8 cellular contexts compared by ENCODE assay signal in genomic region chr1:149843302-149844041, GRCh38. TPM values are rescaled to one million over a fixed set of nuclear protein-coding genes. Genes with fewer than 3 reads are reported as not detected.
DNase-seq lines count a peak whose midpoint lies in the region; ATAC-seq and TF ChIP-seq lines count a peak whose summit lies in the region.

No MANE protein-coding gene starts in this region.

- intact Hi-C loops in heart right ventricle (cut with DNase I), result no loop called here
- intact Hi-C loops in cardiac septum (cut with DNase I), result no loop called here

- TF ChIP-seq CTCF in heart right ventricle (IDR thresholded peaks at IDR 0.05) (no peak), suprapubic skin (IDR thresholded peaks at IDR 0.05) (no peak)

- WGBS in heart right ventricle, 2 donors, result 8% methylated on average over 10 to 12 of the region's 29 CpGs
- WGBS in suprapubic skin, result 5% methylated on average over 14 of the region's 29 CpGs

- H3K4me3 ChIP-seq in heart right ventricle (peak overlapping the region; percentile 18 to 67 (median 62)), suprapubic skin (peak overlapping the region; percentile 58)

- peaks cover 0 to 46% (median 30%) of the 10 kb centered on the region in 9 donors for H3K4me1 ChIP-seq in heart right ventricle
- peaks cover 41% of the 10 kb centered on the region for H3K4me1 ChIP-seq in suprapubic skin

- no peak for DNase-seq in heart right ventricle
- DNase-seq in cardiac septum (ENCODE audit: low spot score), result no peak
- DNase-seq in astrocyte of the hippocampus (ENCODE audit: low read depth, low spot score), result peak; percentile 36
- DNase-seq in left kidney (ENCODE audit: low read depth, low spot score), result peak; percentile 51
- DNase-seq in suprapubic skin (ENCODE audit: low spot score in 2 of 2), result no peak
- DNase-seq in NOMO-1 treated with dmso at 0.1 percent for 144 hours (lab: John Stamatoyannopoulos, UW; ENCODE audit: unreplicated experiment), result no peak
- DNase-seq in NCI-H2029 treated with DMSO at 0.1 percent for 48 hours (lab: John Stamatoyannopoulos, UW), result no peak

- H3K36me3 ChIP-seq in heart right ventricle (peaks cover 0 to 26% (median 0%) of the 10 kb centered on the region in 9 donors), suprapubic skin (no peaks in the 10 kb centered on the region)

- no peaks in the 10 kb centered on the region for H3K9me3 ChIP-seq in heart right ventricle
- no peaks in the 10 kb centered on the region for H3K9me3 ChIP-seq in suprapubic skin

- no peaks in the 10 kb centered on the region for H3K27me3 ChIP-seq in heart right ventricle
- no peaks in the 10 kb centered on the region for H3K27me3 ChIP-seq in suprapubic skin

- TF ChIP-seq POLR2A in suprapubic skin (IDR thresholded peaks at IDR 0.05), result no peak

- no peak for TF ChIP-seq EP300 in suprapubic skin (IDR thresholded peaks at IDR 0.05)

- H3K27ac ChIP-seq in heart right ventricle, result peak overlapping the region in 9 of 10 donors; percentile 60 to 89 (median 67)
- H3K27ac ChIP-seq in suprapubic skin, result peak overlapping the region; percentile 73

- ATAC-seq in heart right ventricle (peak in 3 of 8 donors; percentile 1), HG03135 (IDR thresholded peaks at IDR 0.05; ENCODE audit: unreplicated experiment) (no peak)

RNA-seq across cellular contexts. Expression of gene BOLA1, which starts 55.9 kb away (rescaled TPM):
- total RNA-seq in heart right ventricle (10 to 100 TPM; 12.9 to 20.0 (median 15.8) TPM), cardiac septum (13.8 TPM), suprapubic skin (10 to 100 TPM; 21.7 to 42.1 (median 33.1) TPM)
- polyA plus RNA-seq in heart right ventricle, result 10 to 100 TPM; 22.7 to 33.6 TPM

Comparison
In these comparisons a context has a peak if more than half of its experiments do, and no peak if none do; other contexts are left out.
1. DNase-seq: peak in astrocyte of the hippocampus (single experiment) and left kidney (single experiment); none in heart right ventricle (0 of 2), cardiac septum (single experiment), suprapubic skin (0 of 2), NOMO-1 treated with dmso at 0.1 percent for 144 hours (single experiment) and NCI-H2029 treated with DMSO at 0.1 percent for 48 hours (single experiment).